In genomic region chr5:10401499-10401898, GRCh38 we compare ENCODE assay signal across 16 cellular contexts. TPM values are rescaled to one million over a fixed set of nuclear protein-coding genes. Genes with fewer than 3 reads are reported as not detected.
DNase-seq lines count a peak whose midpoint lies in the region; ATAC-seq and TF ChIP-seq lines count a peak whose summit lies in the region.
"Had no signal": no experiment of that assay in that cellular context is flagged by ENCODE, and none has a peak within 500 bp of the region (broad histone marks: within the 10 kb centered on the region; RNA-seq: fewer than 3 reads in every experiment).

No MANE protein-coding gene starts in this region.

- intact Hi-C loops in ascending aorta (cut with DNase I): loop anchor here (2.0 to 5.0 kb wide), 2 partner anchors 49 to 119 kb away; partner anchors contain the start of gene MARCHF6

- no peaks in the 10 kb centered on the region for H3K27me3 ChIP-seq in ascending aorta
- H3K27me3 ChIP-seq: pancreas, upper lobe of left lung had no signal

- no peak overlapping the region for H3K4me3 ChIP-seq in ascending aorta
- H3K4me3 ChIP-seq: pancreas, upper lobe of left lung had no signal

- H3K27ac Mint-ChIP-seq in glutamatergic neuron (ENCODE audit: unreplicated experiment): no peak overlapping the region
- H3K27ac Mint-ChIP-seq: activated B cell treated with CpG ODN at 0.5 μM for 24 hours, B cell had no signal

- no peaks in the 10 kb centered on the region for H3K27me3 Mint-ChIP-seq in glutamatergic neuron (ENCODE audit: unreplicated experiment)
- H3K27me3 Mint-ChIP-seq: activated B cell treated with CpG ODN at 0.5 μM for 24 hours, B cell, IgD-negative memory B cell had no signal

- no peak for DNase-seq in ascending aorta (ENCODE audit: low spot score in 2 of 2)
- DNase-seq in glutamatergic neuron: no peak
- DNase-seq in NCI-H748 treated with DMSO at 0.1 percent for 48 hours (lab: John Stamatoyannopoulos, UW): no peak
- no peak for DNase-seq in nucleus accumbens (lab: John Stamatoyannopoulos, UW)
- DNase-seq: activated B cell treated with CpG ODN at 0.5 μM for 24 hours; activated effector memory CD4-positive, alpha-beta T cell treated with anti-CD3 and anti-CD28 coated beads, Interleukin-2, amount 50 U/mL, for 16 hours; NCI-H2171; pancreas; SIG-M5; upper lobe of left lung had no signal

- peaks cover 3% of the 10 kb centered on the region for H3K9me3 Mint-ChIP-seq in glutamatergic neuron (ENCODE audit: unreplicated experiment)
- H3K9me3 Mint-ChIP-seq: activated B cell treated with CpG ODN at 0.5 μM for 24 hours, IgD-negative memory B cell had no signal

- no peaks in the 10 kb centered on the region for H3K9me3 ChIP-seq in ascending aorta
- H3K9me3 ChIP-seq: pancreas, upper lobe of left lung had no signal

- H3K4me3 Mint-ChIP-seq in glutamatergic neuron (ENCODE audit: unreplicated experiment): no peak overlapping the region
- H3K4me3 Mint-ChIP-seq: activated B cell treated with CpG ODN at 0.5 μM for 24 hours, B cell, IgD-negative memory B cell had no signal

- peak; percentile 91 for ATAC-seq in GM18498 (IDR thresholded peaks at IDR 0.05; ENCODE audit: unreplicated experiment)
- ATAC-seq in GM19468 (IDR thresholded peaks at IDR 0.05; ENCODE audit: extremely low read depth, unreplicated experiment): peak; percentile 83
- peak; percentile 89 for ATAC-seq in HG03064 (IDR thresholded peaks at IDR 0.05; ENCODE audit: low read depth, unreplicated experiment)
- no peak for ATAC-seq in GM18520 (IDR thresholded peaks at IDR 0.05; ENCODE audit: unreplicated experiment)

- peaks cover 4% of the 10 kb centered on the region for H3K36me3 Mint-ChIP-seq in glutamatergic neuron (ENCODE audit: unreplicated experiment)
- H3K36me3 Mint-ChIP-seq: IgD-negative memory B cell had no signal

- H3K4me1 Mint-ChIP-seq in glutamatergic neuron (ENCODE audit: low read depth, unreplicated experiment): peaks cover 10% of the 10 kb centered on the region
- H3K4me1 Mint-ChIP-seq: activated B cell treated with CpG ODN at 0.5 μM for 24 hours, B cell had no signal

- H3K4me1 ChIP-seq in ascending aorta: peaks cover 0 to 14% of the 10 kb centered on the region in 2 donors
- H3K4me1 ChIP-seq: pancreas had no signal

- H3K36me3 ChIP-seq in ascending aorta: peaks cover 39 to 46% of the 10 kb centered on the region in 2 donors

- no peak for TF ChIP-seq CTCF in ascending aorta (IDR thresholded peaks at IDR 0.05)
- no peak for TF ChIP-seq CTCF in glutamatergic neuron (IDR thresholded peaks at IDR 0.05; ENCODE audit: partially characterized antibody, unreplicated experiment)

- H3K27ac ChIP-seq in ascending aorta: peak overlapping the region; percentile 35 to 43
- H3K27ac ChIP-seq: pancreas, upper lobe of left lung had no signal

RNA-seq across cellular contexts. Expression of gene ROPN1L, which starts 40.2 kb away (rescaled TPM):
- total RNA-seq in ascending aorta (not detected), glutamatergic neuron (ENCODE audit: unreplicated experiment) (not detected)

RNA-seq across cellular contexts. Expression of gene MARCHF6, which starts 48.0 kb away (rescaled TPM):
- total RNA-seq in ascending aorta (47.0 TPM), glutamatergic neuron (ENCODE audit: unreplicated experiment) (245 TPM)
